Comparison of ENCODE assay signal across 17 cellular contexts in genomic region chr4:16812041-16812440, GRCh38.
DNase-seq lines count a peak whose midpoint lies in the region; TF ChIP-seq lines count a peak whose summit lies in the region.
"Had no signal": no experiment of that assay in that cellular context is flagged by ENCODE, and none has a peak within 500 bp of the region (broad histone marks: within the 10 kb centered on the region; RNA-seq: fewer than 3 reads in every experiment).

No MANE protein-coding gene starts in this region.

- no peak overlapping the region for H3K4me3 Mint-ChIP-seq in endodermal cell
- H3K4me3 Mint-ChIP-seq: CD4-positive, alpha-beta memory T cell; HFFc6 had no signal

- TF ChIP-seq EP300 in neural cell (conservative IDR thresholded peaks at IDR 0.05; ENCODE audit: poor library complexity, severe bottlenecking) = peak; percentile 99

- no peak overlapping the region for H3K9ac ChIP-seq in endodermal cell (ENCODE audit: extremely low read depth, low read length, poor library complexity, severe bottlenecking)
- peak overlapping the region; percentile 39 for H3K9ac ChIP-seq in neural cell (ENCODE audit: low read length)

- H3K9me3 ChIP-seq in endodermal cell (ENCODE audit: control insufficient read depth, low read length) = peaks cover 27% of the 10 kb centered on the region
- no peaks in the 10 kb centered on the region for H3K9me3 ChIP-seq in neural cell (ENCODE audit: low read length)
- H3K9me3 ChIP-seq: A549, HAP-1 had no signal

- peak; percentile 10 for TF ChIP-seq RAD21 in neural cell (conservative IDR thresholded peaks at IDR 0.05)

- H3K27ac ChIP-seq in endodermal cell (ENCODE audit: low read depth, low read length) (no peak overlapping the region), neural cell (ENCODE audit: low read length) (peak overlapping the region; percentile 77)
- H3K27ac ChIP-seq: A549 had no signal

- no peaks in the 10 kb centered on the region for H3K27me3 ChIP-seq in endodermal cell (ENCODE audit: control insufficient read depth, insufficient read depth, low read length, poor library complexity, severe bottlenecking)
- no peaks in the 10 kb centered on the region for H3K27me3 ChIP-seq in neural cell (ENCODE audit: insufficient read depth, low read depth, low read length)

- peaks cover 13% of the 10 kb centered on the region for H3K4me1 Mint-ChIP-seq in endodermal cell
- H3K4me1 Mint-ChIP-seq: CD4-positive, alpha-beta memory T cell had no signal

- DNase-seq in EH (ENCODE audit: low read depth) (peak; percentile 15), endodermal cell (no peak), LoVo (ENCODE audit: low spot score) (no peak), amniotic stem cell (lab: John Stamatoyannopoulos, UW) (no peak)
- DNase-seq in stimulated activated CD4-positive, alpha-beta T cell treated with anti-CD3 and anti-CD28 coated beads, Interleukin-2, amount 100 ng/mL, for 24 hours = no peak
- DNase-seq: 8988T; C1 segment of cervical spinal cord; Calu3; CD4-positive, alpha-beta memory T cell; COR-L47; DMS53; DMS79 treated with DMSO at 0.1 percent for 48 hours; GOT3; HFFc6 had no signal

- H3F3A ChIP-seq in neural cell (ENCODE audit: insufficient read depth, low read length, poor library complexity, severe bottlenecking) = no peaks in the 10 kb centered on the region

- no peak overlapping the region for H3K27ac Mint-ChIP-seq in endodermal cell
- H3K27ac Mint-ChIP-seq: CD4-positive, alpha-beta memory T cell; HFFc6 had no signal

- H3K9me3 Mint-ChIP-seq in endodermal cell = peaks cover 23% of the 10 kb centered on the region
- H3K9me3 Mint-ChIP-seq: HFFc6 had no signal

- peaks cover 3% of the 10 kb centered on the region for H3K36me3 Mint-ChIP-seq in endodermal cell (ENCODE audit: low read depth)
- H3K36me3 Mint-ChIP-seq: CD4-positive, alpha-beta memory T cell had no signal

- no peaks in the 10 kb centered on the region for H3K79me2 ChIP-seq in neural cell (replicated peaks; ENCODE audit: insufficient read depth, low read length)

- TF ChIP-seq CTCF in endodermal cell (conservative IDR thresholded peaks at IDR 0.05) (no peak), neural cell (IDR thresholded peaks at IDR 0.05; ENCODE audit: poor library complexity, severe bottlenecking) (no peak)

- no peaks in the 10 kb centered on the region for H4K20me1 ChIP-seq in neural cell (ENCODE audit: insufficient read depth)

- H3K9me2 ChIP-seq in neural cell (ENCODE audit: insufficient read depth, low read length) = no peaks in the 10 kb centered on the region

- H3K36me3 ChIP-seq in endodermal cell (ENCODE audit: control insufficient read depth, insufficient read depth, low read length) (no peaks in the 10 kb centered on the region), neural cell (ENCODE audit: insufficient read depth, low read length) (no peaks in the 10 kb centered on the region)
- H3K36me3 ChIP-seq: HAP-1 had no signal

- WGBS in endodermal cell (ENCODE audit: insufficient coverage in 1 of 2, insufficient read length in 1 of 2), 2 experiments = 62% methylated on average over 3 of the region's 3 CpGs; no CpG with 5 or more reads in 1 of the 2 experiments

- H3K4me3 ChIP-seq in endodermal cell (ENCODE audit: low read length) (peak overlapping the region; percentile 26), neural cell (ENCODE audit: low read length) (peak overlapping the region; percentile 37)
- H3K4me3 ChIP-seq: A549, HAP-1 had no signal

- H3K27me3 Mint-ChIP-seq in endodermal cell (ENCODE audit: insufficient read depth) = no peaks in the 10 kb centered on the region

- peak overlapping the region; percentile 23 for H3K4me2 ChIP-seq in neural cell (ENCODE audit: low read length)
- H3K4me2 ChIP-seq: A549 had no signal

- H3K4me1 ChIP-seq in endodermal cell (ENCODE audit: control insufficient read depth, insufficient read depth, low read length) = no peaks in the 10 kb centered on the region
- H3K4me1 ChIP-seq: A549 had no signal

- no peak overlapping the region for H2AFZ ChIP-seq in neural cell (ENCODE audit: low read depth, low read length)

TF ChIP-seq in neural cell, 6 proteins besides CTCF, POLR2A, EP300 and RAD21:
- TF ChIP-seq MXI1 (conservative IDR thresholded peaks at IDR 0.05; ENCODE audit: poor library complexity, severe bottlenecking) (no peak), POLR2AphosphoS5 (IDR thresholded peaks at IDR 0.05) (peak; percentile 86)
